11 cellular contexts compared by ENCODE assay signal in the genomic region with DNA sequence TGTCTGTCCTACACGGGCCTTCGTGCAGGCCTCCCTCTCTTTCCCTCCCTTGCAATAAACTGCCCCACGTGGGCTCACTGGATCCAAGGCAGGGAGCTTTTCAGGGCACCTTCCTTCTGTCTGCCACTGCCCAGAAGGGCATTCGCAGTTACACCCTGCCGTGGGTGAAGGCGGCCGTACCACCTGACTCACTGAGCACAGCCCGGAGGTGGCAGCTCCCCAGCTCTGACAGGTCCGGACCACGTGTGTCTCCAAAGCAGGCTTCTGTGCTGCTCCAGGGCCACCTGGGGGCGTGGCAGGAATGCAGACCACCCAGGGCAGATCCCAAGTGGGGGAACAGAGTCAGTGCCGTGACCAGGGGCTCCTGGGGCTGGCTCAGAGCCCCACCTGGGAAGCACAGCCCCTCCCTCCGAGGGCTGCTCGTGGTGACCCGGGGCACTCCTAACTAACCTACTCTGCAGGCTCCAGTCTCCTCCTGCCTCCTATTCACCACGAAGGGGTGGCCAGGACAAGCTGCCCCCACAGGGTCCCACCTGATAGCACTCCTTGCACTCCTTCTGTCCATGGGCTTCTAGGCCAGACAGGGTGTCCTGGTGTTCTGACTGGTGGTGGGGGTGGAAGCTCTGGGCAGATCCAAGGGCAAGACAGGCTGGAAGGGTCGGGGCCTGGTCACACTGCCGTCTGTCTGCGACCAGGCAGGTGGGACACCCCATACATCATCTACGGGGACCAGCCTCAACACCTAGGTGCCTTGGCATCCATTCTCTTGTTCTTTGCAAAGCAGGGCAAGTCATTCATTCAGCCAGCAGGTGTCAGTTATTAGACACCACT. TPM values are rescaled to one million over a fixed set of nuclear protein-coding genes. Genes with fewer than 3 reads are reported as not detected.
DNase-seq lines count a peak whose midpoint lies in the region; ATAC-seq and TF ChIP-seq lines count a peak whose summit lies in the region.
"Had no signal": no experiment of that assay in that cellular context is flagged by ENCODE, and none has a peak within 500 bp of the region (broad histone marks: within the 10 kb centered on the region; RNA-seq: fewer than 3 reads in every experiment).

No MANE protein-coding gene starts in this region.

- ATAC-seq in left ventricle myocardium superior, result peak; percentile 85
- ATAC-seq in psoas muscle, result peak; percentile 76 to 91 (median 86)
- ATAC-seq in GM18505 (IDR thresholded peaks at IDR 0.05; ENCODE audit: unreplicated experiment), result no peak

- H3K4me3 Mint-ChIP-seq in activated CD4-positive, alpha-beta memory T cell treated with anti-CD3 and anti-CD28 coated beads, Interleukin-2, amount 10 ng/mL, durations not matched to agents 7 days and 5 days, result no peak overlapping the region
- H3K4me3 Mint-ChIP-seq: stimulated activated naive CD8-positive, alpha-beta T cell treated with anti-CD3 and anti-CD28 coated beads, Interleukin-15, Interleukin-2, amounts not matched to agents 100 ng/mL and 50 ng/mL, for 24 hours had no signal

- H3K27ac ChIP-seq in psoas muscle, result peak overlapping the region; percentile 46
- H3K27ac ChIP-seq in MM.1S (ENCODE audit: low read length), result no peak overlapping the region

- H3K36me3 ChIP-seq in psoas muscle (ENCODE audit: insufficient read depth in 1 of 2, low read depth in 1 of 2) (peaks cover 6 to 8% of the 10 kb centered on the region in 2 donors), MM.1S (replicated peaks; ENCODE audit: insufficient read depth, low read length) (no peaks in the 10 kb centered on the region)

- H3K27ac Mint-ChIP-seq in activated CD4-positive, alpha-beta memory T cell treated with anti-CD3 and anti-CD28 coated beads, Interleukin-2, amount 10 ng/mL, durations not matched to agents 7 days and 5 days, result peak overlapping the region; percentile 31
- H3K27ac Mint-ChIP-seq: CD14-positive monocyte had no signal

- peaks cover 23% of the 10 kb centered on the region for H3K27me3 Mint-ChIP-seq in activated CD4-positive, alpha-beta memory T cell treated with anti-CD3 and anti-CD28 coated beads, Interleukin-2, amount 10 ng/mL, durations not matched to agents 7 days and 5 days
- H3K27me3 Mint-ChIP-seq: stimulated activated naive CD8-positive, alpha-beta T cell treated with anti-CD3 and anti-CD28 coated beads, Interleukin-15, Interleukin-2, amounts not matched to agents 100 ng/mL and 50 ng/mL, for 24 hours had no signal

- no peak for TF ChIP-seq CTCF in psoas muscle (IDR thresholded peaks at IDR 0.05)
- no peak for TF ChIP-seq CTCF in MM.1S (IDR thresholded peaks at IDR 0.05; ENCODE audit: low read length)

- no peak for TF ChIP-seq POLR2A in GM18505 (IDR thresholded peaks at IDR 0.05; ENCODE audit: borderline replicate concordance, extremely low read depth, insufficient read depth, insufficient read length)

- no peaks in the 10 kb centered on the region for H3F3A ChIP-seq in MM.1S (ENCODE audit: insufficient read depth, low read length)

- peaks cover 4% of the 10 kb centered on the region for H3K36me3 Mint-ChIP-seq in activated CD4-positive, alpha-beta memory T cell treated with anti-CD3 and anti-CD28 coated beads, Interleukin-2, amount 10 ng/mL, durations not matched to agents 7 days and 5 days (ENCODE audit: low read depth)

- WGBS in psoas muscle, 3 donors, result 49 to 69% (median 56%) methylated on average over 20 of the region's 20 CpGs

- intact Hi-C loops in left ventricle myocardium superior (cut with micrococcal nuclease), result no loop called here
- intact Hi-C loops in psoas muscle (cut with DNase I), result no loop called here

- H3K9me3 ChIP-seq in psoas muscle (peaks cover 16% of the 10 kb centered on the region), MM.1S (replicated peaks; ENCODE audit: insufficient read depth, low read length) (no peaks in the 10 kb centered on the region)

- peaks cover 17% of the 10 kb centered on the region for H3K9me3 Mint-ChIP-seq in activated CD4-positive, alpha-beta memory T cell treated with anti-CD3 and anti-CD28 coated beads, Interleukin-2, amount 10 ng/mL, durations not matched to agents 7 days and 5 days

- H4K20me1 ChIP-seq in MM.1S (ENCODE audit: insufficient read depth, low read length), result no peaks in the 10 kb centered on the region

- no peaks in the 10 kb centered on the region for H3K9me2 ChIP-seq in MM.1S (replicated peaks; ENCODE audit: insufficient read depth, low read length)

- H3K4me2 ChIP-seq in MM.1S (ENCODE audit: low read depth, low read length), result no peak overlapping the region

- POLR2A ChIA-PET in activated CD4-positive, alpha-beta memory T cell treated with anti-CD3 and anti-CD28 coated beads, Interleukin-2, amount 10 ng/mL, durations not matched to agents 7 days and 5 days (lab: Charles Lee), result no interaction called here

- CTCF ChIA-PET in activated CD4-positive, alpha-beta memory T cell treated with anti-CD3 and anti-CD28 coated beads, Interleukin-2, amount 10 ng/mL, durations not matched to agents 7 days and 5 days (lab: Charles Lee), result no interaction called here

- H3K4me1 ChIP-seq in psoas muscle (peaks cover 37% of the 10 kb centered on the region), MM.1S (ENCODE audit: low read length) (no peaks in the 10 kb centered on the region)

- H3K79me2 ChIP-seq in MM.1S (ENCODE audit: low read length), result no peaks in the 10 kb centered on the region

- H2AFZ ChIP-seq in MM.1S (ENCODE audit: low read length), result no peak overlapping the region

- H3K9ac ChIP-seq in MM.1S (ENCODE audit: low read length), result no peak overlapping the region

- peaks cover 27% of the 10 kb centered on the region for H3K4me1 Mint-ChIP-seq in activated CD4-positive, alpha-beta memory T cell treated with anti-CD3 and anti-CD28 coated beads, Interleukin-2, amount 10 ng/mL, durations not matched to agents 7 days and 5 days

- DNase-seq in G401 (ENCODE audit: low spot score) (peak; percentile 53), left ventricle myocardium superior (peak; percentile 66), psoas muscle (peak in 1 of 2 donors; percentile 81), MM.1S (no peak), inferior parietal cortex (ENCODE audit: extremely low spot score) (no peak)
- DNase-seq in activated CD4-positive, alpha-beta memory T cell treated with anti-CD3 and anti-CD28 coated beads, Interleukin-2, amount 10 ng/mL, durations not matched to agents 7 days and 5 days, result peak; percentile 11
- DNase-seq: NCI-H187 treated with DMSO at 0.1 percent for 48 hours, SHP77 had no signal

- H3K4me3 ChIP-seq in psoas muscle (no peak overlapping the region), MM.1S (ENCODE audit: low read length) (no peak overlapping the region)

- in situ Hi-C loops in G401 (cut with HindIII; ENCODE audit: low sequenced_read_pairs), result no loop called here

- no peaks in the 10 kb centered on the region for H3K27me3 ChIP-seq in psoas muscle (ENCODE audit: insufficient read depth in 3 of 3, low read length in 2 of 3)
- H3K27me3 ChIP-seq in MM.1S (replicated peaks; ENCODE audit: insufficient read depth, low read length), result peaks cover 47% of the 10 kb centered on the region

RNA-seq across cellular contexts. Expression of a gene that starts 9.7 kb away (rescaled TPM):
- 0.07 and 2.2 TPM in 2 replicates for total RNA-seq in G401 (2014; rRNA removed; shearing (Covaris generic))
- 10 to 100 TPM; 32.6 to 34.3 TPM for total RNA-seq in activated CD4-positive, alpha-beta memory T cell treated with anti-CD3 and anti-CD28 coated beads, Interleukin-2, amount 10 ng/mL, durations not matched to agents 7 days and 5 days
- total RNA-seq in left ventricle myocardium superior (7.4 TPM), psoas muscle (10 to 100 TPM in 2 of 4 donors, 1 to 10 TPM in 2; 8.6 to 36.9 (median 11.1) TPM)
- 1 to 10 TPM; 7.8 to 9.2 (median 9.2) TPM for polyA plus RNA-seq in psoas muscle

Comparison
In these comparisons a context has a peak if more than half of its experiments do, and no peak if none do; other contexts are left out.
1. DNase-seq: peak in G401 (single experiment), activated CD4-positive, alpha-beta memory T cell treated with anti-CD3 and anti-CD28 coated beads, Interleukin-2, amount 10 ng/mL, durations not matched to agents 7 days and 5 days (single experiment) and left ventricle myocardium superior (single experiment); none in MM.1S (single experiment) and inferior parietal cortex (single experiment).